Comparison of ENCODE assay signal across 1 cellular context in genomic region chr11:126815111-126815510, GRCh38.
TF ChIP-seq lines count a peak whose summit lies in the region.

No MANE protein-coding gene starts in this region.

TF ChIP-seq in IMR-90, 13 proteins besides CTCF, POLR2A, EP300 and RAD21 (continued from another document):
- no peak for TF ChIP-seq ELK1 (IDR thresholded peaks at IDR 0.05; ENCODE audit: borderline replicate concordance, low read depth, low read length)
